Comparison of ENCODE assay signal across 9 cellular contexts in genomic region chr13:41019578-41020347, GRCh38. TPM values are rescaled to one million over a fixed set of nuclear protein-coding genes. Genes with fewer than 3 reads are reported as not detected.
DNase-seq lines count a peak whose midpoint lies in the region; ATAC-seq lines count a peak whose summit lies in the region.
"Had no signal": no experiment of that assay in that cellular context is flagged by ENCODE, and none has a peak within 500 bp of the region (broad histone marks: within the 10 kb centered on the region; RNA-seq: fewer than 3 reads in every experiment).

No MANE protein-coding gene starts in this region.

- no peaks in the 10 kb centered on the region for H3K9me3 Mint-ChIP-seq in CD8-positive, alpha-beta memory T cell
- no peaks in the 10 kb centered on the region for H3K9me3 Mint-ChIP-seq in central memory CD8-positive, alpha-beta T cell
- H3K9me3 Mint-ChIP-seq: activated T-helper 1 cell treated with anti-CD3 and anti-CD28 coated beads, Interleukin-12 subunit alpha, Interleukin-12 subunit beta, Interleukin-2, Interleukin-4 antibody, amounts not matched to agents 30 ng/mL and 10 ng/mL and 1 ng/mL, durations not matched to agents 14 hours and 24 hours and 36 hours had no signal

- no peaks in the 10 kb centered on the region for H3K27me3 Mint-ChIP-seq in CD8-positive, alpha-beta memory T cell
- no peaks in the 10 kb centered on the region for H3K27me3 Mint-ChIP-seq in central memory CD8-positive, alpha-beta T cell

- peak overlapping the region; percentile 7 to 99 (median 90) for H3K27ac Mint-ChIP-seq in CD8-positive, alpha-beta memory T cell
- peak overlapping the region; percentile 100 for H3K27ac Mint-ChIP-seq in central memory CD8-positive, alpha-beta T cell (ENCODE audit: low read depth)

- ATAC-seq in HG03354 (IDR thresholded peaks at IDR 0.05; ENCODE audit: poor library complexity, severe bottlenecking, unreplicated experiment) (peak; percentile 52), HG03280 (IDR thresholded peaks at IDR 0.05; ENCODE audit: unreplicated experiment) (no peak)
- no peak for ATAC-seq in central memory CD8-positive, alpha-beta T cell (replicated peaks; ENCODE audit: extremely low read depth, poor library complexity, severe bottlenecking)

- H3K4me1 ChIP-seq in CD8-positive, alpha-beta memory T cell (ENCODE audit: insufficient read depth, low read length) = peaks cover 24% of the 10 kb centered on the region

- peak overlapping the region in 3 of 7 donors; percentile 89 to 95 (median 91) for H3K4me3 Mint-ChIP-seq in CD8-positive, alpha-beta memory T cell
- peak overlapping the region; percentile 81 for H3K4me3 Mint-ChIP-seq in central memory CD8-positive, alpha-beta T cell

- peaks cover 0 to 18% (median 1%) of the 10 kb centered on the region in 3 donors for H3K36me3 Mint-ChIP-seq in CD8-positive, alpha-beta memory T cell
- peaks cover 10% of the 10 kb centered on the region for H3K36me3 Mint-ChIP-seq in central memory CD8-positive, alpha-beta T cell (ENCODE audit: insufficient read depth)

- peak overlapping the region; percentile 91 for H3K27ac ChIP-seq in CD8-positive, alpha-beta memory T cell (ENCODE audit: low read depth, low read length)

- H3K36me3 ChIP-seq in CD8-positive, alpha-beta memory T cell (ENCODE audit: insufficient read depth, low read length) = no peaks in the 10 kb centered on the region

- H3K9me3 ChIP-seq in CD8-positive, alpha-beta memory T cell (ENCODE audit: low read length) = no peaks in the 10 kb centered on the region

- CTCF ChIA-PET in CD8-positive, alpha-beta memory T cell (lab: Charles Lee) = interaction anchor here (0.9 to 5.2 kb wide), 12 partner anchors 11 to 98 kb away, joined by 3 to 22 read pairs (median 4); partner anchors contain the start of gene WBP4

- no peak for DNase-seq in CD8-positive, alpha-beta memory T cell
- DNase-seq in central memory CD8-positive, alpha-beta T cell (ENCODE audit: low spot score in 2 of 2) = no peak
- DNase-seq in myocyte (ENCODE audit: low read depth) (peak; percentile 40), NCI-H446 treated with DMSO at 0.1 percent for 48 hours (lab: John Stamatoyannopoulos, UW) (no peak), activated gamma-delta T cell (lab: John Stamatoyannopoulos, UW) (no peak), hippocampal formation (lab: John Stamatoyannopoulos, UW) (no peak)

- no peaks in the 10 kb centered on the region for H3K27me3 ChIP-seq in CD8-positive, alpha-beta memory T cell (ENCODE audit: insufficient read depth, low read length, poor library complexity, severe bottlenecking)

- H3K4me3 ChIP-seq in CD8-positive, alpha-beta memory T cell (ENCODE audit: low read length) = no peak overlapping the region

- POLR2A ChIA-PET in CD8-positive, alpha-beta memory T cell (lab: Charles Lee) = interaction anchor here (0.9 to 3.5 kb wide), 8 partner anchors 12 to 47 kb away, joined by 3 to 31 read pairs (median 4); partner anchors contain the start of gene WBP4

- H3K4me1 Mint-ChIP-seq in CD8-positive, alpha-beta memory T cell = peaks cover 32 to 60% (median 46%) of the 10 kb centered on the region in 3 donors
- H3K4me1 Mint-ChIP-seq in central memory CD8-positive, alpha-beta T cell = peaks cover 48% of the 10 kb centered on the region

RNA-seq across cellular contexts. Expression of gene ELF1, which starts 0.6 kb away (rescaled TPM):
- 10 to 100 TPM; 76.8 to 77.6 TPM for total RNA-seq in CD8-positive, alpha-beta memory T cell
- polyA plus RNA-seq in CD8-positive, alpha-beta memory T cell = 139 TPM
- total RNA-seq in myocyte = 21.5 and 25.0 TPM in 2 replicates
- polyA plus RNA-seq in myocyte (2012) = 18.1 TPM

RNA-seq across cellular contexts. Expression of gene WBP4, which starts 41.5 kb away (rescaled TPM):
- total RNA-seq in CD8-positive, alpha-beta memory T cell = 10 to 100 TPM; 15.5 to 15.8 TPM
- polyA plus RNA-seq in CD8-positive, alpha-beta memory T cell = 4.7 TPM
- total RNA-seq in myocyte = 9.9 and 12.1 TPM in 2 replicates
- polyA plus RNA-seq in myocyte (2012) = 6.3 TPM
